Comparison of ENCODE assay signal across 1 cellular context in the genomic region with DNA sequence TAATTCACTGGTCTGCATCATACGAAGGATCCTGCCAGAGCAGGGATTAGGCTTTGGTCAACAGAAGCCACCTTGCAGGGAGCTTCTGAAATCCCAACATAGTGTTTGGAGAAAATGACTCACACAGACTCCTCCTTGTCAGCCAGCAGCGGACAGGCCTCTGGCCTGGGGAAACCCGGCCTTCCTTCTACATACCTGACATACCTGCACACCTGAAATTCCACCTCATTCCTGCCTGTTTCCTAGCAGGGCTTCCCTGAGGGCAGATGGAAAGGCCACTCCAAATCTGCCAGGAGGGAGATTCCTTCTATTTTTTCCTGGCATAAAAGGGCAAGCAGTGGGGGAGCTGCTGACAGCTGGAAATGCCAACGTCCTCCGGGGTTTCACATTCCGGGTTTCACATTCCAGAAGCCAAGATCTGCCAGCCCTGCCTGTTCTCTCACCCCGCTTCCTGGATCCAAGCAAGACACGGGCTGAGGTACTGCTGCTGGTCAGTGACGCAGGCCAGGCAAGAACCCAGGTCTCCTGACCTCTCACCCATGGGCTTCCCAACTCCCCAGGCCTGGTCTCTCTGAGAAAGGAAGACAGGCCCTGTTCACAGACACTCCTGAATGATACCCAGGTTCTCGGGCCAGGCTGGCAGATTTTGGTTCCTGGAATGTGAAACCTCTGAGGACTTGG.
TF ChIP-seq lines count a peak whose summit lies in the region.

No MANE protein-coding gene starts in this region.

TF ChIP-seq in GM23338, 12 proteins besides CTCF, POLR2A, EP300 and RAD21:
- TF ChIP-seq, protein P1, sequence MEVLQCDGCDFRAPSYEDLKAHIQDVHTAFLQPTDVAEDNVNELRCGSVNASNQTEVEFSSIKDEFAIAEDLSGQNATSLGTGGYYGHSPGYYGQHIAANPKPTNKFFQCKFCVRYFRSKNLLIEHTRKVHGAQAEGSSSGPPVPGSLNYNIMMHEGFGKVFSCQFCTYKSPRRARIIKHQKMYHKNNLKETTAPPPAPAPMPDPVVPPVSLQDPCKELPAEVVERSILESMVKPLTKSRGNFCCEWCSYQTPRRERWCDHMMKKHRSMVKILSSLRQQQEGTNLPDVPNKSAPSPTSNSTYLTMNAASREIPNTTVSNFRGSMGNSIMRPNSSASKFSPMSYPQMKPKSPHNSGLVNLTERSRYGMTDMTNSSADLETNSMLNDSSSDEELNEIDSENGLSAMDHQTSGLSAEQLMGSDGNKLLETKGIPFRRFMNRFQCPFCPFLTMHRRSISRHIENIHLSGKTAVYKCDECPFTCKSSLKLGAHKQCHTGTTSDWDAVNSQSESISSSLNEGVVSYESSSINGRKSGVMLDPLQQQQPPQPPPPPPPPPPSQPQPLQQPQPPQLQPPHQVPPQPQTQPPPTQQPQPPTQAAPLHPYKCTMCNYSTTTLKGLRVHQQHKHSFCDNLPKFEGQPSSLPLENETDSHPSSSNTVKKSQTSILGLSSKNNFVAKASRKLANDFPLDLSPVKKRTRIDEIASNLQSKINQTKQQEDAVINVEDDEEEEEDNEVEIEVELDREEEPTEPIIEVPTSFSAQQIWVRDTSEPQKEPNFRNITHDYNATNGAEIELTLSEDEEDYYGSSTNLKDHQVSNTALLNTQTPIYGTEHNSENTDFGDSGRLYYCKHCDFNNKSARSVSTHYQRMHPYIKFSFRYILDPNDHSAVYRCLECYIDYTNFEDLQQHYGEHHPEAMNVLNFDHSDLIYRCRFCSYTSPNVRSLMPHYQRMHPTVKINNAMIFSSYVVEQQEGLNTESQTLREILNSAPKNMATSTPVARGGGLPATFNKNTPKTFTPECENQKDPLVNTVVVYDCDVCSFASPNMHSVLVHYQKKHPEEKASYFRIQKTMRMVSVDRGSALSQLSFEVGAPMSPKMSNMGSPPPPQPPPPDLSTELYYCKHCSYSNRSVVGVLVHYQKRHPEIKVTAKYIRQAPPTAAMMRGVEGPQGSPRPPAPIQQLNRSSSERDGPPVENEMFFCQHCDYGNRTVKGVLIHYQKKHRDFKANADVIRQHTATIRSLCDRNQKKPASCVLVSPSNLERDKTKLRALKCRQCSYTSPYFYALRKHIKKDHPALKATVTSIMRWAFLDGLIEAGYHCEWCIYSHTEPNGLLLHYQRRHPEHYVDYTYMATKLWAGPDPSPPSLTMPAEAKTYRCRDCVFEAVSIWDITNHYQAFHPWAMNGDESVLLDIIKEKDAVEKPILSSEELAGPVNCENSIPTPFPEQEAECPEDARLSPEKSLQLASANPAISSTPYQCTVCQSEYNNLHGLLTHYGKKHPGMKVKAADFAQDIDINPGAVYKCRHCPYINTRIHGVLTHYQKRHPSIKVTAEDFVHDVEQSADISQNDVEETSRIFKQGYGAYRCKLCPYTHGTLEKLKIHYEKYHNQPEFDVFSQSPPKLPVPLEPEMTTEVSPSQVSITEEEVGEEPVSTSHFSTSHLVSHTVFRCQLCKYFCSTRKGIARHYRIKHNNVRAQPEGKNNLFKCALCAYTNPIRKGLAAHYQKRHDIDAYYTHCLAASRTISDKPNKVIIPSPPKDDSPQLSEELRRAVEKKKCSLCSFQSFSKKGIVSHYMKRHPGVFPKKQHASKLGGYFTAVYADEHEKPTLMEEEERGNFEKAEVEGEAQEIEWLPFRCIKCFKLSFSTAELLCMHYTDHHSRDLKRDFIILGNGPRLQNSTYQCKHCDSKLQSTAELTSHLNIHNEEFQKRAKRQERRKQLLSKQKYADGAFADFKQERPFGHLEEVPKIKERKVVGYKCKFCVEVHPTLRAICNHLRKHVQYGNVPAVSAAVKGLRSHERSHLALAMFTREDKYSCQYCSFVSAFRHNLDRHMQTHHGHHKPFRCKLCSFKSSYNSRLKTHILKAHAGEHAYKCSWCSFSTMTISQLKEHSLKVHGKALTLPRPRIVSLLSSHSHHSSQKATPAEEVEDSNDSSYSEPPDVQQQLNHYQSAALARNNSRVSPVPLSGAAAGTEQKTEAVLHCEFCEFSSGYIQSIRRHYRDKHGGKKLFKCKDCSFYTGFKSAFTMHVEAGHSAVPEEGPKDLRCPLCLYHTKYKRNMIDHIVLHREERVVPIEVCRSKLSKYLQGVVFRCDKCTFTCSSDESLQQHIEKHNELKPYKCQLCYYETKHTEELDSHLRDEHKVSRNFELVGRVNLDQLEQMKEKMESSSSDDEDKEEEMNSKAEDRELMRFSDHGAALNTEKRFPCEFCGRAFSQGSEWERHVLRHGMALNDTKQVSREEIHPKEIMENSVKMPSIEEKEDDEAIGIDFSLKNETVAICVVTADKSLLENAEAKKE (CRISPR knock-in tag; IDR thresholded peaks at IDR 0.05) = peak; percentile 29; the same call in 1 of the 2 replicates
- TF ChIP-seq POLR2AphosphoS5 (IDR thresholded peaks at IDR 0.05; ENCODE audit: low read depth) = no peak
